14 cellular contexts compared by ENCODE assay signal in the genomic region with DNA sequence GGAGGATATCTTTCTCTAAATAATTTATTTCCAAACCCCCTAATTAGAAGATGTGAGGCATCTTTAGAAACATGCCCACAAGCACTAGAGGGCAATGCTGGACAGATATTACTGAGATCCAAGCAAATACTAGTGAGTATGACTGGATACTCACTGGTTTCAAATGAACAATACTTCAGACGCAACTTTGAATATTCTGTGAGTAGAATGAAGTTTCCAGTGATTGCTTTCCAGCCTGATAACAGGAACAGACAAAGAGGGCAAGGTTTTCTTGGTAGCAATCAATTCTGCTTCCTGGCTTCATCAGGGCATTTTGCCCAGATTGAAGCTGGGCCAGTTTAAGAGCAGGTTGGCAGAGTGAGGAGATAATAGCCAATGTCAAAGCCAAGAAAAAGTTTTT.
A peak's percentile ranks its signal among the peaks of the same experiment; 100 is the strongest.
DNase-seq lines count a peak whose midpoint lies in the region; ATAC-seq and TF ChIP-seq lines count a peak whose summit lies in the region.
"Had no signal": no experiment of that assay in that cellular context is flagged by ENCODE, and none has a peak within 500 bp of the region (broad histone marks: within the 10 kb centered on the region; RNA-seq: fewer than 3 reads in every experiment).

No MANE protein-coding gene starts in this region.

- H3K27me3 ChIP-seq in right lobe of liver: no peaks in the 10 kb centered on the region
- H3K27me3 ChIP-seq: gastrocnemius medialis, tibial nerve had no signal

- no peak for TF ChIP-seq POLR2A in right lobe of liver (IDR thresholded peaks at IDR 0.05)

- H3K27me3 Mint-ChIP-seq in HFFc6 (ENCODE audit: insufficient read depth): peaks cover 4% of the 10 kb centered on the region
- H3K27me3 Mint-ChIP-seq: activated naive CD8-positive, alpha-beta T cell treated with anti-CD3 and anti-CD28 coated beads for 36 hours had no signal

- ATAC-seq in right lobe of liver: peak; percentile 79 to 86 (median 82)
- no peak for ATAC-seq in stimulated activated effector memory CD8-positive, alpha-beta T cell treated with anti-CD3 and anti-CD28 coated beads, Interleukin-12 subunit alpha, Interleukin-12 subunit beta, amount 100 ng/mL, for 72 hours
- ATAC-seq: gastrocnemius medialis, PC-3 had no signal

- H3K36me3 Mint-ChIP-seq in HFFc6 (ENCODE audit: low read depth): no peaks in the 10 kb centered on the region
- H3K36me3 Mint-ChIP-seq in stimulated activated effector memory CD8-positive, alpha-beta T cell treated with anti-CD3 and anti-CD28 coated beads, Interleukin-12 subunit alpha, Interleukin-12 subunit beta, amount 100 ng/mL, for 72 hours: no peaks in the 10 kb centered on the region
- H3K36me3 Mint-ChIP-seq: activated naive CD8-positive, alpha-beta T cell treated with anti-CD3 and anti-CD28 coated beads for 36 hours had no signal

- H3K4me1 Mint-ChIP-seq in HFFc6 (ENCODE audit: low read depth): no peaks in the 10 kb centered on the region
- H3K4me1 Mint-ChIP-seq in stimulated activated effector memory CD8-positive, alpha-beta T cell treated with anti-CD3 and anti-CD28 coated beads, Interleukin-12 subunit alpha, Interleukin-12 subunit beta, amount 100 ng/mL, for 72 hours: no peaks in the 10 kb centered on the region
- H3K4me1 Mint-ChIP-seq: activated naive CD8-positive, alpha-beta T cell treated with anti-CD3 and anti-CD28 coated beads for 36 hours had no signal

- peak overlapping the region in 2 of 3 donors; percentile 39 to 51 for H3K27ac ChIP-seq in right lobe of liver
- H3K27ac ChIP-seq: gastrocnemius medialis, tibial nerve had no signal

- no peaks in the 10 kb centered on the region for H3K9me3 ChIP-seq in right lobe of liver
- H3K9me3 ChIP-seq: gastrocnemius medialis, tibial nerve had no signal

- intact Hi-C loops in right lobe of liver (cut with DNase I): loop anchor here in 1 of 2 donors (10.0 kb wide), 1 partner anchor 332 kb away; no protein-coding TSS in a partner anchor

- H3K4me3 ChIP-seq in AG09309 (ENCODE audit: control insufficient read depth, low read depth, low read length): no peak overlapping the region
- no peak overlapping the region for H3K4me3 ChIP-seq in right lobe of liver
- H3K4me3 ChIP-seq: gastrocnemius medialis, tibial nerve had no signal

- TF ChIP-seq CTCF in AG09309 (IDR thresholded peaks at IDR 0.05; ENCODE audit: control insufficient read depth, insufficient read depth, low read depth, low read length, missing control alignments): peak; percentile 44
- TF ChIP-seq CTCF in HFFc6 (IDR thresholded peaks at IDR 0.05): peak; percentile 66
- TF ChIP-seq CTCF in right lobe of liver (IDR thresholded peaks at IDR 0.05): peak in 3 of 4 donors; percentile 24 to 40 (median 26)

- H3K4me1 ChIP-seq in right lobe of liver: peaks cover 0 to 18% (median 8%) of the 10 kb centered on the region in 4 donors
- H3K4me1 ChIP-seq: gastrocnemius medialis had no signal

- no peak overlapping the region for H3K27ac Mint-ChIP-seq in HFFc6
- H3K27ac Mint-ChIP-seq in stimulated activated effector memory CD8-positive, alpha-beta T cell treated with anti-CD3 and anti-CD28 coated beads, Interleukin-12 subunit alpha, Interleukin-12 subunit beta, amount 100 ng/mL, for 72 hours: no peak overlapping the region
- H3K27ac Mint-ChIP-seq: activated naive CD8-positive, alpha-beta T cell treated with anti-CD3 and anti-CD28 coated beads for 36 hours had no signal

- no peaks in the 10 kb centered on the region for H3K9me3 Mint-ChIP-seq in HFFc6
- H3K9me3 Mint-ChIP-seq in stimulated activated effector memory CD8-positive, alpha-beta T cell treated with anti-CD3 and anti-CD28 coated beads, Interleukin-12 subunit alpha, Interleukin-12 subunit beta, amount 100 ng/mL, for 72 hours: peaks cover 26% of the 10 kb centered on the region

- no peaks in the 10 kb centered on the region for H3K36me3 ChIP-seq in right lobe of liver
- H3K36me3 ChIP-seq: gastrocnemius medialis, tibial nerve had no signal

- no peak overlapping the region for H3K4me3 Mint-ChIP-seq in HFFc6
- no peak overlapping the region for H3K4me3 Mint-ChIP-seq in stimulated activated effector memory CD8-positive, alpha-beta T cell treated with anti-CD3 and anti-CD28 coated beads, Interleukin-12 subunit alpha, Interleukin-12 subunit beta, amount 100 ng/mL, for 72 hours
- H3K4me3 Mint-ChIP-seq: activated naive CD8-positive, alpha-beta T cell treated with anti-CD3 and anti-CD28 coated beads for 36 hours had no signal

- DNase-seq in AG09309 (ENCODE audit: low read depth) (peak; percentile 7), HFFc6 (peak; percentile 43), astrocyte of the hippocampus (ENCODE audit: low read depth, low spot score) (peak; percentile 57), right lobe of liver (peak; percentile 33 to 82 (median 55)), germinal center (ENCODE audit: low spot score) (no peak)
- DNase-seq in central memory CD4-positive, alpha-beta T cell: no peak
- no peak for DNase-seq in stimulated activated CD4-positive, alpha-beta T cell treated with anti-CD3 and anti-CD28 coated beads, Interleukin-4, amount 100 ng/mL, for 1 hour
- DNase-seq in stimulated activated effector memory CD8-positive, alpha-beta T cell treated with anti-CD3 and anti-CD28 coated beads, Interleukin-12 subunit alpha, Interleukin-12 subunit beta, amount 100 ng/mL, for 72 hours (ENCODE audit: low spot score in 2 of 2): no peak
- DNase-seq: activated CD4-positive, alpha-beta T cell treated with anti-CD3 and anti-CD28 coated beads for 1 hour; activated naive CD8-positive, alpha-beta T cell treated with anti-CD3 and anti-CD28 coated beads for 36 hours; gastrocnemius medialis; PC-3; stimulated activated CD4-positive, alpha-beta T cell treated with anti-CD3 and anti-CD28 coated beads, Interleukin-4, amount 100 ng/mL, for 24 hours had no signal

- 6% methylated on average over 1 of the region's 1 CpG for WGBS in right lobe of liver (ENCODE audit: insufficient coverage, low coverage, low lambda C conversion rate, missing lambda C conversion rate)

Comparison
In these comparisons a context has a peak if more than half of its experiments do, and no peak if none do; other contexts are left out.
1. DNase-seq: peak in AG09309 (single experiment), HFFc6 (single experiment), astrocyte of the hippocampus (single experiment) and right lobe of liver (3 of 3); none in central memory CD4-positive, alpha-beta T cell (single experiment), stimulated activated CD4-positive, alpha-beta T cell treated with anti-CD3 and anti-CD28 coated beads, Interleukin-4, amount 100 ng/mL, for 1 hour (single experiment), stimulated activated effector memory CD8-positive, alpha-beta T cell treated with anti-CD3 and anti-CD28 coated beads, Interleukin-12 subunit alpha, Interleukin-12 subunit beta, amount 100 ng/mL, for 72 hours (0 of 2) and germinal center (single experiment).
2. Peak in every context shown above with its lines, with median percentiles within 50 percentile points of each other: CTCF ChIP-seq.